Comparison of ENCODE assay signal across 21 cellular contexts in the genomic region with DNA sequence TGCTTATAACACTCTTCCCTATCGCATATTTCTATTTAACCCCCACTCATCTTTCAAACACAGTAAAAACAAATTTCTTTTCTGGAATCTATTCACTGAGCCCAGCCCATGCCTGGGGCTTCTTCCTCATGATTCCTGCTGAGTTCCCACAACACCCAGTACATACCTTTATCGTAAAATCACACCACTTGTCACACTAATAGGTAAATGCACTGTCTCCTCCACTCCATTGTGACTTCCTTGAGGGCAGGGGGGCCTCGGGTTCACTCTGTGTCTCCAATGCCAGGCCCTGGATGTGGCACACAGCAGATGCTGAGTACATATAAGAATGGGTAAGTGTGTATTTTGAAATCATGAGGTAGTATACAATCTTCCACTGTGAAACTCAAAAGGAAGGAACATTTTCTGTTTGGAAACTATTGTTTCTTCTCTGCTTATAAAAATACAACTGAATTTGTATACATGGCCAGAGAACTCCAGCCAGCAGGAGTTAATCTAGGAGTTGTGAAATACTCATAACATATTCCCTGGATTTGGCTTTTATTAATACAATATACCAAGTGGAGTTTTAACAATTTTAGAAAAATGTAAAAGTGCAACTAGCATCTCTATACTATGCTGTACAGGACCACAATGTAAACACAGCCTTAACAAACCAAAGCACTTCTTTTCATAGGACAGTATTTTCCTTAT. TPM values are rescaled to one million over a fixed set of nuclear protein-coding genes. Genes with fewer than 3 reads are reported as not detected.
DNase-seq lines count a peak whose midpoint lies in the region; ATAC-seq, FAIRE-seq and TF ChIP-seq lines count a peak whose summit lies in the region.
"Had no signal": no experiment of that assay in that cellular context is flagged by ENCODE, and none has a peak within 500 bp of the region (broad histone marks: within the 10 kb centered on the region; RNA-seq: fewer than 3 reads in every experiment).

No MANE protein-coding gene starts in this region.

- H4K20me1 ChIP-seq in HCT116 (ENCODE audit: insufficient read depth) (peaks cover 34% of the 10 kb centered on the region; the same call in 1 of the 2 replicates), endothelial cell of umbilical vein (replicated peaks; ENCODE audit: control insufficient read depth, extremely low read depth, insufficient read depth, low read length) (peaks cover 12% of the 10 kb centered on the region), neural progenitor cell (ENCODE audit: low read depth) (no peaks in the 10 kb centered on the region)

- H3K4me1 Mint-ChIP-seq in neural progenitor cell, result no peaks in the 10 kb centered on the region
- H3K4me1 Mint-ChIP-seq: immature natural killer cell; stimulated activated effector memory CD8-positive, alpha-beta T cell treated with anti-CD3 and anti-CD28 coated beads, Interleukin-12 subunit alpha, Interleukin-12 subunit beta, amount 100 ng/mL, for 72 hours had no signal

- no TSS peak for BruUV-seq in HCT116 (replicated peaks; lab: Mats Ljungman, UMichigan)
- no TSS peak for BruUV-seq in endothelial cell of umbilical vein (replicated peaks; lab: Mats Ljungman, UMichigan)

- H3K9me2 ChIP-seq in HCT116 (ENCODE audit: insufficient read depth), result no peaks in the 10 kb centered on the region

- no peak overlapping the region for H3K4me3 ChIP-seq in HCT116 (replicated peaks in 1 of 2; ENCODE audit: low read depth in 1 of 2, low read length in 2 of 2)
- H3K4me3 ChIP-seq in RWPE2 (ENCODE audit: severe bottlenecking), result no peak overlapping the region
- H3K4me3 ChIP-seq in endothelial cell of umbilical vein (replicated peaks in 1 of 3; ENCODE audit: insufficient read depth in 1 of 3, low read depth in 1 of 3, low read length in 3 of 3), result no peak overlapping the region
- H3K4me3 ChIP-seq in neural progenitor cell, result no peak overlapping the region
- H3K4me3 ChIP-seq: cardiac muscle cell, upper lobe of right lung had no signal

- TF ChIP-seq RAD21 in HCT116 (IDR thresholded peaks at IDR 0.05; ENCODE audit: low read depth), result no peak

- no peak for DNase-seq in HCT116 (ENCODE audit: low read depth, low spot score)
- no peak for DNase-seq in RWPE2 (ENCODE audit: low spot score)
- DNase-seq in endothelial cell of umbilical vein (ENCODE audit: low read depth, low spot score), result peak; percentile 55
- no peak for DNase-seq in neural progenitor cell (ENCODE audit: low spot score)
- no peak for DNase-seq in activated CD8-positive, alpha-beta memory T cell treated with anti-CD3 and anti-CD28 coated beads, Interleukin-2, amount 50 U/mL, for 4 hours
- DNase-seq in GF-D8 (lab: John Stamatoyannopoulos, UW), result no peak
- DNase-seq in NCI-H774 (lab: John Stamatoyannopoulos, UW), result no peak
- DNase-seq in NCI-H2227 (lab: John Stamatoyannopoulos, UW; ENCODE audit: unreplicated experiment), result no peak
- DNase-seq: activated CD4-positive, CD25-positive, alpha-beta regulatory T cell treated with anti-CD3 and anti-CD28 coated beads, Interleukin-2, amount 50 U/mL, for 72 hours; activated naive CD4-positive, alpha-beta T cell treated with Interleukin-2 at 50 U/mL for 16 hours; effector CD8-positive, alpha-beta T cell; immature natural killer cell; midbrain; NCI-H1417 treated with DMSO at 0.1 percent for 48 hours; SHP77 treated with DMSO at 0.1 percent for 48 hours; small intestine; upper lobe of right lung had no signal

- TF ChIP-seq CTCF in HCT116 (IDR thresholded peaks at IDR 0.05 in 2 of 3, conservative IDR thresholded peaks at IDR 0.05 in 1 of 3; ENCODE audit: borderline replicate concordance in 1 of 3, insufficient read depth in 1 of 3, low read depth in 2 of 3, low read length in 2 of 3), result no peak
- no peak for TF ChIP-seq CTCF in RWPE2 (IDR thresholded peaks at IDR 0.05; ENCODE audit: poor library complexity, severe bottlenecking)
- no peak for TF ChIP-seq CTCF in endothelial cell of umbilical vein (IDR thresholded peaks at IDR 0.05; ENCODE audit: extremely low read depth in 1 of 2, insufficient read depth in 1 of 2, low read depth in 1 of 2, low read length in 2 of 2)
- TF ChIP-seq CTCF in neural progenitor cell (IDR thresholded peaks at IDR 0.05), result no peak

- H3K27ac ChIP-seq in HCT116 (ENCODE audit: low read depth, low read length) (no peak overlapping the region), RWPE2 (ENCODE audit: poor library complexity, severe bottlenecking) (peak overlapping the region; percentile 35), endothelial cell of umbilical vein (ENCODE audit: insufficient read depth, low read depth, low read length) (no peak overlapping the region), neural progenitor cell (no peak overlapping the region)
- H3K27ac ChIP-seq: cardiac muscle cell, KMS-11, upper lobe of right lung had no signal

- TF ChIP-seq POLR2A in HCT116 (IDR thresholded peaks at IDR 0.05; ENCODE audit: borderline replicate concordance, extremely low read depth, insufficient read depth, insufficient read length) (no peak), endothelial cell of umbilical vein (IDR thresholded peaks at IDR 0.05; ENCODE audit: low read depth, low read length) (no peak)

- no peak overlapping the region for H3K27ac Mint-ChIP-seq in neural progenitor cell
- H3K27ac Mint-ChIP-seq: immature natural killer cell; stimulated activated effector memory CD8-positive, alpha-beta T cell treated with anti-CD3 and anti-CD28 coated beads, Interleukin-12 subunit alpha, Interleukin-12 subunit beta, amount 100 ng/mL, for 72 hours had no signal

- ATAC-seq in HCT116 (peak; percentile 64), RWPE2 (ENCODE audit: low read depth) (peak; percentile 37)
- ATAC-seq: stimulated activated effector memory CD8-positive, alpha-beta T cell treated with anti-CD3 and anti-CD28 coated beads, Interleukin-12 subunit alpha, Interleukin-12 subunit beta, amount 100 ng/mL, for 72 hours; upper lobe of right lung had no signal

- H2AFZ ChIP-seq in HCT116 (ENCODE audit: low read depth, low read length, poor library complexity, severe bottlenecking) (no peak overlapping the region), endothelial cell of umbilical vein (ENCODE audit: low read depth, low read length) (no peak overlapping the region), neural progenitor cell (replicated peaks) (no peak overlapping the region)

- no peak overlapping the region for H3K4me2 ChIP-seq in HCT116 (ENCODE audit: low read length)
- no peak overlapping the region for H3K4me2 ChIP-seq in endothelial cell of umbilical vein (ENCODE audit: insufficient read depth, low read length)
- no peak overlapping the region for H3K4me2 ChIP-seq in neural progenitor cell
- H3K4me2 ChIP-seq: KMS-11 had no signal

- H3K4me3 Mint-ChIP-seq in neural progenitor cell, result peak overlapping the region; percentile 53
- H3K4me3 Mint-ChIP-seq: immature natural killer cell; stimulated activated effector memory CD8-positive, alpha-beta T cell treated with anti-CD3 and anti-CD28 coated beads, Interleukin-12 subunit alpha, Interleukin-12 subunit beta, amount 100 ng/mL, for 72 hours had no signal

- H3K9me3 Mint-ChIP-seq in neural progenitor cell, result no peaks in the 10 kb centered on the region
- H3K9me3 Mint-ChIP-seq: immature natural killer cell; stimulated activated effector memory CD8-positive, alpha-beta T cell treated with anti-CD3 and anti-CD28 coated beads, Interleukin-12 subunit alpha, Interleukin-12 subunit beta, amount 100 ng/mL, for 72 hours had no signal

- intact Hi-C loops in HCT116 (cut with micrococcal nuclease) (no loop called here), endothelial cell of umbilical vein (cut with micrococcal nuclease) (no loop called here)

- no peaks in the 10 kb centered on the region for H3F3A ChIP-seq in neural progenitor cell (ENCODE audit: low read depth)

- H3K27me3 Mint-ChIP-seq in neural progenitor cell (ENCODE audit: insufficient read depth, low read depth), result peaks cover 2% of the 10 kb centered on the region

- POLR2A ChIA-PET in HCT116 (lab: Charles Lee) (no interaction called here), endothelial cell of umbilical vein (lab: Charles Lee) (interaction anchor here (1.0 to 2.9 kb wide), 2 partner anchors 211 to 673 kb away, joined by 5 to 17 read pairs; no protein-coding TSS in a partner anchor)

- CTCF ChIA-PET in HCT116 (lab: Charles Lee) (no interaction called here), endothelial cell of umbilical vein (lab: Charles Lee) (interaction anchor here (1.5 to 5.0 kb wide), 3 partner anchors 565 to 953 kb away, joined by 3 to 42 read pairs (median 4); no protein-coding TSS in a partner anchor)

- no peak for FAIRE-seq in endothelial cell of umbilical vein (lab: Jason Lieb, UNC)
- FAIRE-seq: small intestine had no signal

- no peaks in the 10 kb centered on the region for H3K9me1 ChIP-seq in endothelial cell of umbilical vein (replicated peaks; ENCODE audit: control insufficient read depth, extremely low read depth, insufficient read depth, low read length)

- H3K4me1 ChIP-seq in HCT116 (ENCODE audit: control insufficient read depth in 1 of 2, insufficient read depth in 2 of 2, low read length in 2 of 2), result peaks cover 0 to 7% of the 10 kb centered on the region in 2 experiments; a peak in 2 of 4 replicates
- H3K4me1 ChIP-seq in RWPE2 (ENCODE audit: insufficient read depth, poor library complexity, severe bottlenecking), result peaks cover 37% of the 10 kb centered on the region
- H3K4me1 ChIP-seq in endothelial cell of umbilical vein (ENCODE audit: control insufficient read depth, extremely low read depth, insufficient read depth, low read length), result peaks cover 32% of the 10 kb centered on the region
- no peaks in the 10 kb centered on the region for H3K4me1 ChIP-seq in neural progenitor cell

- H3K9ac ChIP-seq in HCT116 (ENCODE audit: low read length) (no peak overlapping the region), endothelial cell of umbilical vein (replicated peaks; ENCODE audit: extremely low read depth, insufficient read depth, low read length) (no peak overlapping the region), neural progenitor cell (no peak overlapping the region)
- H3K9ac ChIP-seq: KMS-11 had no signal

- H3K79me2 ChIP-seq in HCT116 (ENCODE audit: insufficient read depth, low read length), result peaks cover 36% of the 10 kb centered on the region
- peaks cover 34% of the 10 kb centered on the region for H3K79me2 ChIP-seq in endothelial cell of umbilical vein (ENCODE audit: control insufficient read depth, insufficient read depth, low read length)
- H3K79me2 ChIP-seq in neural progenitor cell (ENCODE audit: low read depth), result no peaks in the 10 kb centered on the region

- RAD21 ChIA-PET in HCT116 (lab: Charles Lee; ENCODE audit: low non-redundant PET in 1 of 2, low total read pairs in 2 of 2, uncharacterized antibody in 2 of 2, unreplicated experiment in 2 of 2), result no interaction called here

- peaks cover 41% of the 10 kb centered on the region in 2 experiments for H3K36me3 ChIP-seq in HCT116 (ENCODE audit: control insufficient read depth in 1 of 2, insufficient read depth in 2 of 2, low read length in 2 of 2)
- H3K36me3 ChIP-seq in RWPE2 (ENCODE audit: low read depth), result peaks cover 52% of the 10 kb centered on the region
- H3K36me3 ChIP-seq in endothelial cell of umbilical vein (ENCODE audit: control insufficient read depth in 2 of 2, extremely low read depth in 1 of 2, insufficient read depth in 2 of 2, low read length in 2 of 2), result peaks cover 25 to 37% of the 10 kb centered on the region in 2 experiments
- H3K36me3 ChIP-seq in neural progenitor cell, result no peaks in the 10 kb centered on the region

- H3K27me3 ChIP-seq in HCT116 (ENCODE audit: insufficient read depth, low read length), result no peaks in the 10 kb centered on the region
- H3K27me3 ChIP-seq in RWPE2 (ENCODE audit: insufficient read depth, poor library complexity, severe bottlenecking), result no peaks in the 10 kb centered on the region
- H3K27me3 ChIP-seq in endothelial cell of umbilical vein (ENCODE audit: control insufficient read depth in 2 of 2, insufficient read depth in 2 of 2, low read length in 2 of 2), result no peaks in the 10 kb centered on the region
- no peaks in the 10 kb centered on the region for H3K27me3 ChIP-seq in neural progenitor cell
- H3K27me3 ChIP-seq: cardiac muscle cell, upper lobe of right lung had no signal

- peaks cover 24% of the 10 kb centered on the region for H3K36me3 Mint-ChIP-seq in neural progenitor cell

- dilution Hi-C loops in endothelial cell of umbilical vein (cut with MboI; ENCODE audit: extremely low pct_ligation_motif_present, low sequenced_read_pairs), result loop anchor here (25.0 kb wide), 2 partner anchors 665 to 965 kb away; partner anchors contain the start of gene ACTBL2

- H3K9me3 ChIP-seq in HCT116 (ENCODE audit: control insufficient read depth in 1 of 2, insufficient read depth in 1 of 2, low read depth in 1 of 2, low read length in 2 of 2), result no peaks in the 10 kb centered on the region
- no peaks in the 10 kb centered on the region for H3K9me3 ChIP-seq in RWPE2 (ENCODE audit: severe bottlenecking)
- H3K9me3 ChIP-seq in endothelial cell of umbilical vein (replicated peaks; ENCODE audit: control insufficient read depth, insufficient read depth, low read length), result no peaks in the 10 kb centered on the region
- H3K9me3 ChIP-seq in neural progenitor cell (ENCODE audit: low read depth), result no peaks in the 10 kb centered on the region
- H3K9me3 ChIP-seq: upper lobe of right lung had no signal

RNA-seq across cellular contexts. Expression of gene PLK2, which starts 7.2 kb away (rescaled TPM):
- total RNA-seq in HCT116 (2021; ENCODE audit: unreplicated experiment) (54.6 TPM), endothelial cell of umbilical vein (186 and 250 TPM in 2 replicates), neural progenitor cell (ENCODE audit: low replicate concordance) (10.1 and 22.5 TPM in 2 replicates)
- polyA plus RNA-seq in HCT116 (2012), result 48.4 and 89.4 TPM in 2 replicates
- polyA plus RNA-seq in endothelial cell of umbilical vein, result 187 and 199 TPM in 2 replicates
- 140 and 149 TPM in 2 replicates for polyA plus RNA-seq in endothelial cell of umbilical vein (2011; cell fraction: cytosol; rRNA removed)
- polyA plus RNA-seq in endothelial cell of umbilical vein (2011; cell fraction: nucleus; rRNA removed), result 844 and 892 TPM in 2 replicates
- 403 and 476 TPM in 2 replicates for polyA plus RNA-seq in endothelial cell of umbilical vein (2012)
- 412 and 539 TPM in 2 replicates for polyA minus RNA-seq in endothelial cell of umbilical vein
- 70.1 TPM for polyA minus RNA-seq in endothelial cell of umbilical vein (2011; cell fraction: cytosol; rRNA and poly(A)+ RNA removed)
- 1,729 and 1,944 TPM in 2 replicates for polyA minus RNA-seq in endothelial cell of umbilical vein (2011; cell fraction: nucleus; rRNA and poly(A)+ RNA removed)

RNA-seq across cellular contexts. Expression of gene GAPT, which starts 38.5 kb away (rescaled TPM):
- not detected for total RNA-seq in HCT116 (2021; ENCODE audit: unreplicated experiment)
- polyA plus RNA-seq in HCT116 (2012), result not detected in 2 replicates
- total RNA-seq in endothelial cell of umbilical vein, result not detected in 2 replicates
- polyA plus RNA-seq in endothelial cell of umbilical vein, result not detected in 2 replicates
- not detected in 2 replicates for polyA plus RNA-seq in endothelial cell of umbilical vein (2011; cell fraction: cytosol; rRNA removed)
- polyA plus RNA-seq in endothelial cell of umbilical vein (2011; cell fraction: nucleus; rRNA removed), result not detected in 2 replicates
- polyA plus RNA-seq in endothelial cell of umbilical vein (2012), result not detected in 2 replicates
- polyA minus RNA-seq in endothelial cell of umbilical vein, result not detected in 2 replicates
- polyA minus RNA-seq in endothelial cell of umbilical vein (2011; cell fraction: cytosol; rRNA and poly(A)+ RNA removed), result not detected
- polyA minus RNA-seq in endothelial cell of umbilical vein (2011; cell fraction: nucleus; rRNA and poly(A)+ RNA removed), result not detected in 2 replicates
- not detected in 2 replicates for total RNA-seq in neural progenitor cell (ENCODE audit: low replicate concordance)
- total RNA-seq: cardiac muscle cell; T-helper 2 cell treated with Interferon-gamma antibody and Interleukin-4, amounts not matched to agents 100 ng/mL and 5 ng/mL, for 36 hours had no signal
- polyA plus RNA-seq: cardiac muscle cell had no signal
